In genomic region chr1:152969036-152969435, GRCh38 we compare ENCODE assay signal across 1 cellular context.
TF ChIP-seq lines count a peak whose summit lies in the region.

No MANE protein-coding gene starts in this region.

TF ChIP-seq in GM23338, 12 proteins besides CTCF, POLR2A, EP300 and RAD21:
- TF ChIP-seq, protein P1, sequence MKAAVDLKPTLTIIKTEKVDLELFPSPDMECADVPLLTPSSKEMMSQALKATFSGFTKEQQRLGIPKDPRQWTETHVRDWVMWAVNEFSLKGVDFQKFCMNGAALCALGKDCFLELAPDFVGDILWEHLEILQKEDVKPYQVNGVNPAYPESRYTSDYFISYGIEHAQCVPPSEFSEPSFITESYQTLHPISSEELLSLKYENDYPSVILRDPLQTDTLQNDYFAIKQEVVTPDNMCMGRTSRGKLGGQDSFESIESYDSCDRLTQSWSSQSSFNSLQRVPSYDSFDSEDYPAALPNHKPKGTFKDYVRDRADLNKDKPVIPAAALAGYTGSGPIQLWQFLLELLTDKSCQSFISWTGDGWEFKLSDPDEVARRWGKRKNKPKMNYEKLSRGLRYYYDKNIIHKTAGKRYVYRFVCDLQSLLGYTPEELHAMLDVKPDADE (IDR thresholded peaks at IDR 0.05), result no peak
- TF ChIP-seq EZH2phosphoT487 (IDR thresholded peaks at IDR 0.05; ENCODE audit: unreplicated experiment) (no peak), ZNF114 (CRISPR knock-in tag; IDR thresholded peaks at IDR 0.05) (no peak), JUNB (IDR thresholded peaks at IDR 0.05; ENCODE audit: unreplicated experiment) (no peak), STAT1 (IDR thresholded peaks at IDR 0.05; ENCODE audit: unreplicated experiment) (no peak), ZNF331 (CRISPR knock-in tag; IDR thresholded peaks at IDR 0.05; ENCODE audit: low read depth) (no peak), REST (IDR thresholded peaks at IDR 0.05; ENCODE audit: unreplicated experiment) (no peak), CREB1 (CRISPR knock-in tag; IDR thresholded peaks at IDR 0.05; ENCODE audit: low read depth) (no peak), POLR2AphosphoS5 (IDR thresholded peaks at IDR 0.05; ENCODE audit: low read depth) (no peak), EZH2 (IDR thresholded peaks at IDR 0.05; ENCODE audit: low read depth, unreplicated experiment) (no peak)
- TF ChIP-seq, protein P2, sequence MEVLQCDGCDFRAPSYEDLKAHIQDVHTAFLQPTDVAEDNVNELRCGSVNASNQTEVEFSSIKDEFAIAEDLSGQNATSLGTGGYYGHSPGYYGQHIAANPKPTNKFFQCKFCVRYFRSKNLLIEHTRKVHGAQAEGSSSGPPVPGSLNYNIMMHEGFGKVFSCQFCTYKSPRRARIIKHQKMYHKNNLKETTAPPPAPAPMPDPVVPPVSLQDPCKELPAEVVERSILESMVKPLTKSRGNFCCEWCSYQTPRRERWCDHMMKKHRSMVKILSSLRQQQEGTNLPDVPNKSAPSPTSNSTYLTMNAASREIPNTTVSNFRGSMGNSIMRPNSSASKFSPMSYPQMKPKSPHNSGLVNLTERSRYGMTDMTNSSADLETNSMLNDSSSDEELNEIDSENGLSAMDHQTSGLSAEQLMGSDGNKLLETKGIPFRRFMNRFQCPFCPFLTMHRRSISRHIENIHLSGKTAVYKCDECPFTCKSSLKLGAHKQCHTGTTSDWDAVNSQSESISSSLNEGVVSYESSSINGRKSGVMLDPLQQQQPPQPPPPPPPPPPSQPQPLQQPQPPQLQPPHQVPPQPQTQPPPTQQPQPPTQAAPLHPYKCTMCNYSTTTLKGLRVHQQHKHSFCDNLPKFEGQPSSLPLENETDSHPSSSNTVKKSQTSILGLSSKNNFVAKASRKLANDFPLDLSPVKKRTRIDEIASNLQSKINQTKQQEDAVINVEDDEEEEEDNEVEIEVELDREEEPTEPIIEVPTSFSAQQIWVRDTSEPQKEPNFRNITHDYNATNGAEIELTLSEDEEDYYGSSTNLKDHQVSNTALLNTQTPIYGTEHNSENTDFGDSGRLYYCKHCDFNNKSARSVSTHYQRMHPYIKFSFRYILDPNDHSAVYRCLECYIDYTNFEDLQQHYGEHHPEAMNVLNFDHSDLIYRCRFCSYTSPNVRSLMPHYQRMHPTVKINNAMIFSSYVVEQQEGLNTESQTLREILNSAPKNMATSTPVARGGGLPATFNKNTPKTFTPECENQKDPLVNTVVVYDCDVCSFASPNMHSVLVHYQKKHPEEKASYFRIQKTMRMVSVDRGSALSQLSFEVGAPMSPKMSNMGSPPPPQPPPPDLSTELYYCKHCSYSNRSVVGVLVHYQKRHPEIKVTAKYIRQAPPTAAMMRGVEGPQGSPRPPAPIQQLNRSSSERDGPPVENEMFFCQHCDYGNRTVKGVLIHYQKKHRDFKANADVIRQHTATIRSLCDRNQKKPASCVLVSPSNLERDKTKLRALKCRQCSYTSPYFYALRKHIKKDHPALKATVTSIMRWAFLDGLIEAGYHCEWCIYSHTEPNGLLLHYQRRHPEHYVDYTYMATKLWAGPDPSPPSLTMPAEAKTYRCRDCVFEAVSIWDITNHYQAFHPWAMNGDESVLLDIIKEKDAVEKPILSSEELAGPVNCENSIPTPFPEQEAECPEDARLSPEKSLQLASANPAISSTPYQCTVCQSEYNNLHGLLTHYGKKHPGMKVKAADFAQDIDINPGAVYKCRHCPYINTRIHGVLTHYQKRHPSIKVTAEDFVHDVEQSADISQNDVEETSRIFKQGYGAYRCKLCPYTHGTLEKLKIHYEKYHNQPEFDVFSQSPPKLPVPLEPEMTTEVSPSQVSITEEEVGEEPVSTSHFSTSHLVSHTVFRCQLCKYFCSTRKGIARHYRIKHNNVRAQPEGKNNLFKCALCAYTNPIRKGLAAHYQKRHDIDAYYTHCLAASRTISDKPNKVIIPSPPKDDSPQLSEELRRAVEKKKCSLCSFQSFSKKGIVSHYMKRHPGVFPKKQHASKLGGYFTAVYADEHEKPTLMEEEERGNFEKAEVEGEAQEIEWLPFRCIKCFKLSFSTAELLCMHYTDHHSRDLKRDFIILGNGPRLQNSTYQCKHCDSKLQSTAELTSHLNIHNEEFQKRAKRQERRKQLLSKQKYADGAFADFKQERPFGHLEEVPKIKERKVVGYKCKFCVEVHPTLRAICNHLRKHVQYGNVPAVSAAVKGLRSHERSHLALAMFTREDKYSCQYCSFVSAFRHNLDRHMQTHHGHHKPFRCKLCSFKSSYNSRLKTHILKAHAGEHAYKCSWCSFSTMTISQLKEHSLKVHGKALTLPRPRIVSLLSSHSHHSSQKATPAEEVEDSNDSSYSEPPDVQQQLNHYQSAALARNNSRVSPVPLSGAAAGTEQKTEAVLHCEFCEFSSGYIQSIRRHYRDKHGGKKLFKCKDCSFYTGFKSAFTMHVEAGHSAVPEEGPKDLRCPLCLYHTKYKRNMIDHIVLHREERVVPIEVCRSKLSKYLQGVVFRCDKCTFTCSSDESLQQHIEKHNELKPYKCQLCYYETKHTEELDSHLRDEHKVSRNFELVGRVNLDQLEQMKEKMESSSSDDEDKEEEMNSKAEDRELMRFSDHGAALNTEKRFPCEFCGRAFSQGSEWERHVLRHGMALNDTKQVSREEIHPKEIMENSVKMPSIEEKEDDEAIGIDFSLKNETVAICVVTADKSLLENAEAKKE (CRISPR knock-in tag; IDR thresholded peaks at IDR 0.05), result no peak
